In the genomic region with DNA sequence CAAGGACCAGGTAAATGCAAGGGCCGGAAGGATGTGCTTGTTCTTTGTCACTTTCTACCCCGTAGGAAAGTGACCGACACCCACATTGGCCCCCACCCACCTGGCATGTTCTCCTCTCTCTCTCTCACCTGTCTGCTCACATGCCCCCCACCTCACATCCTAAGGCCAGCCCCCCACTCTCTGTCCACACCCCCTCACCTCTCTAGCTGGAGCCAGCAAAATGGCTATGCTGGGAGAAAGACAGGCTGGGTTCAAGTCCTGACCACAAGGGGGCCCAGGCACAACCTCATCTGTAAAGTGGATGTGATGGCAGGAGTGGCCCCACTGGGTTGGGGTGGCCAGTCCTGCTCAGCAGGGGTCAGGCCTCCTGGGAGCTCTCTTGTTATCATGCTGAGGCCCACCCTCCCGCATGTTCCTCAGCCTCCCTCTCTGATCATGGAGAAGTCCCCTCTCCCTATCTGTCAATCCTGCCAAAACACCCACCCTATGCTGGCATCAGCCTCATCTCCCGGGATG, we compare ENCODE assay signal across 13 cellular contexts. TPM values are rescaled to one million over a fixed set of nuclear protein-coding genes. Genes with fewer than 3 reads are reported as not detected.
DNase-seq lines count a peak whose midpoint lies in the region; FAIRE-seq and TF ChIP-seq lines count a peak whose summit lies in the region.
"Had no signal": no experiment of that assay in that cellular context is flagged by ENCODE, and none has a peak within 500 bp of the region (broad histone marks: within the 10 kb centered on the region; RNA-seq: fewer than 3 reads in every experiment).

No MANE protein-coding gene starts in this region.

- no peak overlapping the region for H3K56ac ChIP-seq in H1 (replicated peaks; ENCODE audit: insufficient read length, low read depth, low read length)

- peaks cover 0 to 3% of the 10 kb centered on the region in 2 experiments for H4K20me1 ChIP-seq in H1 (replicated peaks in 1 of 2; ENCODE audit: control insufficient read depth in 1 of 2, insufficient read depth in 2 of 2, low read length in 2 of 2)

- H3K9me3 ChIP-seq in H1 (ENCODE audit: insufficient read depth in 2 of 2, low read depth in 1 of 2, low read length in 1 of 2) = no peaks in the 10 kb centered on the region
- H3K9me3 ChIP-seq: ascending aorta; BLaER1 treated with 17β-estradiol and CSF1 and Interleukin-3, amounts not matched to agents 10 nM and 100 nM; heart right ventricle; neutrophil had no signal

- H3K23me2 ChIP-seq in H1 (ENCODE audit: low read depth, low read length) = peaks cover 12% of the 10 kb centered on the region; the same call in 1 of the 2 replicates

- no peak overlapping the region for H3K27ac ChIP-seq in H1 (ENCODE audit: low read depth, low read length)
- H3K27ac ChIP-seq: ascending aorta; BLaER1 treated with 17β-estradiol and CSF1 and Interleukin-3, amounts not matched to agents 10 nM and 100 nM; heart right ventricle; neutrophil had no signal

- no peak for FAIRE-seq in H1 (lab: Jason Lieb, UNC)
- FAIRE-seq: RCC 7860 had no signal

- H4K5ac ChIP-seq in H1 (ENCODE audit: insufficient read length, low read depth, low read length) = no peak overlapping the region

- H3K27ac Mint-ChIP-seq in osteocyte (ENCODE audit: unreplicated experiment) = no peak overlapping the region

- TF ChIP-seq RAD21 in H1 (IDR thresholded peaks at IDR 0.05 in 1 of 2, conservative IDR thresholded peaks at IDR 0.05 in 1 of 2; ENCODE audit: low read depth in 2 of 2, low read length in 2 of 2) = peak; percentile 38 to 59; a peak in 3 of 4 replicates

- DNase-seq in NCI-H82 (lab: John Stamatoyannopoulos, UW) (peak; percentile 24), NCI-H82 treated with DMSO at 0.1 percent for 48 hours (lab: John Stamatoyannopoulos, UW; ENCODE audit: unreplicated experiment) (no peak), LNCaP clone FGC (ENCODE audit: low read depth) (no peak), H1 (ENCODE audit: low read depth in 1 of 2, low spot score in 2 of 2) (peak in 1 of 2 experiments; percentile 60), osteocyte (ENCODE audit: extremely low spot score, unreplicated experiment) (peak; percentile 76), cortex of kidney (lab: John Stamatoyannopoulos, UW) (no peak), NK-92 (lab: John Stamatoyannopoulos, UW; ENCODE audit: unreplicated experiment) (no peak), T-helper 1 cell (no peak)
- DNase-seq: heart right ventricle had no signal

- TF ChIP-seq EP300 in H1 (IDR thresholded peaks at IDR 0.05; ENCODE audit: borderline replicate concordance in 1 of 2, low read depth in 2 of 2, low read length in 2 of 2) = no peak

- no peak overlapping the region for H2BK20ac ChIP-seq in H1 (ENCODE audit: low read length)

- no peak overlapping the region for H3K14ac ChIP-seq in H1 (ENCODE audit: insufficient read length)

- no peak overlapping the region for H3K4me3 Mint-ChIP-seq in osteocyte (ENCODE audit: unreplicated experiment)

- H3K4ac ChIP-seq in H1 (replicated peaks; ENCODE audit: insufficient read length, low read depth, low read length) = no peak overlapping the region

- no peak overlapping the region; the same call in 1 of the 2 replicates for H3K18ac ChIP-seq in H1 (ENCODE audit: extremely low read depth, low read length)

- no peak overlapping the region for H2AK5ac ChIP-seq in H1 (ENCODE audit: low read depth, low read length)

- H3K27me3 Mint-ChIP-seq in osteocyte (ENCODE audit: unreplicated experiment) = peaks cover 51% of the 10 kb centered on the region

- H3K4me1 Mint-ChIP-seq in osteocyte (ENCODE audit: unreplicated experiment) = peaks cover 5% of the 10 kb centered on the region

- H3K79me1 ChIP-seq in H1 (ENCODE audit: low read depth, low read length) = no peaks in the 10 kb centered on the region

- H3K36me3 Mint-ChIP-seq in osteocyte (ENCODE audit: unreplicated experiment) = no peaks in the 10 kb centered on the region

- H3K4me3 ChIP-seq in LNCaP clone FGC (ENCODE audit: low read depth, low read length) (no peak overlapping the region), H1 (ENCODE audit: extremely low read depth in 1 of 4, insufficient read depth in 2 of 4, low read depth in 3 of 4, low read length in 4 of 4) (no peak overlapping the region)
- H3K4me3 ChIP-seq: ascending aorta; BLaER1 treated with 17β-estradiol and CSF1 and Interleukin-3, amounts not matched to agents 10 nM and 100 nM; heart right ventricle had no signal

- POLR2A ChIA-PET in H1 (lab: Charles Lee; ENCODE audit: partially characterized antibody) = interaction anchor here (0.6 to 0.7 kb wide), 2 partner anchors 126 to 208 kb away, joined by 3 read pairs; no protein-coding TSS in a partner anchor

- H2BK12ac ChIP-seq in H1 (ENCODE audit: low read depth, low read length) = no peak overlapping the region

- WGBS in H1 (ENCODE audit: extremely low coverage in 1 of 2, insufficient coverage in 1 of 2, insufficient read length in 1 of 2, insufficient replicate concordance in 2 of 2, low coverage in 1 of 2, low lambda C conversion rate in 2 of 2, missing lambda C conversion rate in 1 of 2), 2 experiments = 73% methylated on average over 5 of the region's 5 CpGs; no CpG with 5 or more reads in 1 of the 2 experiments

- no peaks in the 10 kb centered on the region for H3K9me3 Mint-ChIP-seq in osteocyte (ENCODE audit: unreplicated experiment)

- TF ChIP-seq CTCF in LNCaP clone FGC (IDR thresholded peaks at IDR 0.05; ENCODE audit: control insufficient read depth, extremely low read depth, insufficient read depth) = peak; percentile 19; the same call in 1 of the 2 replicates
- peak in 2 of 3 experiments; percentile 63 to 71; a peak in 3 of 4 replicates for TF ChIP-seq CTCF in H1 (IDR thresholded peaks at IDR 0.05; ENCODE audit: control extremely low read depth in 1 of 3, insufficient read depth in 1 of 3, low read depth in 1 of 3, low read length in 3 of 3)
- TF ChIP-seq CTCF in osteocyte (IDR thresholded peaks at IDR 0.05) = peak; percentile 24

- H4K8ac ChIP-seq in H1 (ENCODE audit: extremely low read depth, insufficient read depth, low read length) = peak overlapping the region; percentile 22; the same call in 1 of the 2 replicates

- no peak overlapping the region for H3K23ac ChIP-seq in H1 (ENCODE audit: insufficient read length)

- TF ChIP-seq POLR2A in H1 (IDR thresholded peaks at IDR 0.05; ENCODE audit: control extremely low read depth in 1 of 2, low read depth in 2 of 2, low read length in 2 of 2) = no peak

- H2AFZ ChIP-seq in H1 (ENCODE audit: low read length) = no peak overlapping the region

- CTCF ChIA-PET in H1 (lab: Charles Lee; ENCODE audit: partially characterized antibody) = interaction anchor here (0.6 to 2.7 kb wide), 34 partner anchors 8 to 1839 kb away, joined by 3 to 20 read pairs (median 3); no protein-coding TSS in a partner anchor

- peaks cover 20 to 45% (median 38%) of the 10 kb centered on the region in 4 experiments for H3K27me3 ChIP-seq in H1 (replicated peaks in 1 of 4; ENCODE audit: control insufficient read depth in 3 of 4, extremely low read depth in 1 of 4, insufficient read depth in 3 of 4, low read length in 3 of 4)

- H3K4me2 ChIP-seq in H1 (ENCODE audit: insufficient read depth in 1 of 2, low read depth in 2 of 2, low read length in 2 of 2) = no peak overlapping the region
- H3K4me2 ChIP-seq: BLaER1 treated with 17β-estradiol and CSF1 and Interleukin-3, amounts not matched to agents 10 nM and 100 nM had no signal

- H4K91ac ChIP-seq in H1 (replicated peaks; ENCODE audit: insufficient read length, low read length) = no peak overlapping the region

- H3K79me2 ChIP-seq in H1 (ENCODE audit: control insufficient read depth in 1 of 2, insufficient read depth in 2 of 2, low read length in 2 of 2) = no peaks in the 10 kb centered on the region

- H2BK5ac ChIP-seq in H1 (ENCODE audit: low read depth, low read length) = no peak overlapping the region; the same call in 1 of the 2 replicates

- no peaks in the 10 kb centered on the region for H3K36me3 ChIP-seq in H1 (ENCODE audit: control insufficient read depth in 2 of 4, insufficient read depth in 4 of 4, low read length in 3 of 4)
- H3K36me3 ChIP-seq: ascending aorta; BLaER1 treated with 17β-estradiol and CSF1 and Interleukin-3, amounts not matched to agents 10 nM and 100 nM; heart right ventricle; neutrophil had no signal

- no peak overlapping the region; the same call in 1 of the 2 replicates for H2BK15ac ChIP-seq in H1 (ENCODE audit: low read length)

- no peak overlapping the region for H3K9ac ChIP-seq in H1 (replicated peaks in 1 of 4; ENCODE audit: extremely low read depth in 1 of 4, low read depth in 3 of 4, low read length in 3 of 4)
- H3K9ac ChIP-seq: BLaER1 treated with 17β-estradiol and CSF1 and Interleukin-3, amounts not matched to agents 10 nM and 100 nM had no signal

- no peak overlapping the region for H2BK120ac ChIP-seq in H1 (replicated peaks; ENCODE audit: low read depth, low read length)

- H3K4me1 ChIP-seq in H1 (replicated peaks in 1 of 4; ENCODE audit: control insufficient read depth in 3 of 4, insufficient read depth in 4 of 4, low read length in 3 of 4) = peaks cover 0 to 16% (median 12%) of the 10 kb centered on the region in 4 experiments; a peak in 6 of 7 replicates

TF ChIP-seq in H1, 55 proteins besides CTCF, POLR2A, EP300 and RAD21:
- no peak for TF ChIP-seq SIRT6 (IDR thresholded peaks at IDR 0.05; ENCODE audit: low read length)
- no peak for TF ChIP-seq MAX (IDR thresholded peaks at IDR 0.05)
- TF ChIP-seq ATF3 (IDR thresholded peaks at IDR 0.05; ENCODE audit: insufficient read depth, low read depth, low read length) = no peak
- TF ChIP-seq YY1 (IDR thresholded peaks at IDR 0.05; ENCODE audit: low read depth, low read length) = 0 out of 2 replicates have a peak, but pooled peaks have one; percentile 16
- TF ChIP-seq KDM1A (IDR thresholded peaks at IDR 0.05; ENCODE audit: borderline replicate concordance, low read length) = 0 out of 2 replicates have a peak, but pooled peaks have one; percentile 14

RNA-seq across cellular contexts. Expression of gene PPP2R2C, which starts 1.7 kb away (rescaled TPM):
- 6.4 and 7.1 TPM in 2 replicates for total RNA-seq in H1 (2021; fragmentation: NEBNext Ultra II Directional; extraction: Animal tissue kit (Norgen Biotek cat#: 25700))
- polyA plus RNA-seq in H1 (2011; rRNA removed) = 6.4 and 7.5 TPM in 2 replicates
- polyA plus RNA-seq in H1 (2011; cell fraction: cytosol; rRNA removed) = 7.7 TPM
- 8.8 TPM for polyA plus RNA-seq in H1 (2011; cell fraction: nucleus; rRNA removed)
- 4.9 to 7.3 TPM (median 5.8 TPM) in 4 replicates for polyA plus RNA-seq in H1 (2012, experiment 1 of 2)
- polyA plus RNA-seq in H1 (2012, experiment 2 of 2) = 2.3 TPM
- polyA plus RNA-seq in H1 (2013, experiment 1 of 2) = 6.6 TPM
- 6.4 TPM for polyA plus RNA-seq in H1 (2013, experiment 2 of 2)
- 14.1 and 14.6 TPM in 2 replicates for polyA minus RNA-seq in H1 (2011; rRNA and poly(A)+ RNA removed)
- 4.1 TPM for polyA minus RNA-seq in H1 (2011; cell fraction: cytosol; rRNA and poly(A)+ RNA removed)
- polyA minus RNA-seq in H1 (2011; cell fraction: nucleus; rRNA and poly(A)+ RNA removed) = 4.2 TPM
- total RNA-seq in osteocyte = not detected in 2 replicates

Comparison
In these comparisons a context has a peak if more than half of its experiments do, and no peak if none do; other contexts are left out.
1. DNase-seq: peak in NCI-H82 (single experiment) and osteocyte (single experiment); none in NCI-H82 treated with DMSO at 0.1 percent for 48 hours (single experiment), LNCaP clone FGC (single experiment), cortex of kidney (single experiment), NK-92 (single experiment) and T-helper 1 cell (0 of 5).
2. Peak in every context shown above with its lines, with median percentiles within 50 percentile points of each other: CTCF ChIP-seq.